1 cellular context compared by ENCODE assay signal in genomic region chr10:31508882-31509281, GRCh38.
TF ChIP-seq lines count a peak whose summit lies in the region.

No MANE protein-coding gene starts in this region.

TF ChIP-seq in H1, 55 proteins besides CTCF, POLR2A, EP300 and RAD21 (continued from another document):
- no peak for TF ChIP-seq CHD7 (IDR thresholded peaks at IDR 0.05; ENCODE audit: insufficient replicate concordance, low read length)
- TF ChIP-seq HDAC6 (IDR thresholded peaks at IDR 0.05; ENCODE audit: low read depth, low read length), result no peak
TF ChIP-seq in H1: peak in this region for 0.
